In genomic region chr7:139109188-139109982, GRCh38 we compare ENCODE assay signal across 8 cellular contexts. TPM values are rescaled to one million over a fixed set of nuclear protein-coding genes. Genes with fewer than 3 reads are reported as not detected.
DNase-seq lines count a peak whose midpoint lies in the region; ATAC-seq and TF ChIP-seq lines count a peak whose summit lies in the region.

Gene ZC3HAV1, minus strand, starts transcription at chr7:139109720. Its CDS starts 389 bp downstream, at chr7:139109331.

- peak within 1 kb of the TSS; percentile 45 for H4K8ac ChIP-seq in trophoblast cell (ENCODE audit: low read depth, low read length)

- H3K4me1 ChIP-seq in trophoblast cell (ENCODE audit: control insufficient read depth in 1 of 2, insufficient read depth in 2 of 2, low read length in 2 of 2) (peaks cover 4% of the 10 kb centered on the region in 2 experiments), tibial nerve (peaks cover 0 to 36% (median 5%) of the 10 kb centered on the region in 4 donors)

- H3K79me1 ChIP-seq in trophoblast cell (ENCODE audit: low read length) = peaks cover 9% of the 10 kb centered on the region

- H4K20me1 ChIP-seq in SU-DHL-6 (ENCODE audit: low read depth, low read length) = no peaks in the 10 kb centered on the region

- peak within 1 kb of the TSS; percentile 34 for H3K4ac ChIP-seq in trophoblast cell (ENCODE audit: low read depth, low read length)

- H3K36me3 Mint-ChIP-seq in activated naive CD8-positive, alpha-beta T cell treated with anti-CD3 and anti-CD28 coated beads, Interleukin-2, amount 10 ng/mL, durations not matched to agents 7 days and 5 days = peaks cover 35% of the 10 kb centered on the region

- peak within 1 kb of the TSS; percentile 59 for H3K14ac ChIP-seq in trophoblast cell (ENCODE audit: low read length)

- peak within 1 kb of the TSS; percentile 67 for H4K12ac ChIP-seq in trophoblast cell (ENCODE audit: low read depth, low read length)

- H3K9me2 ChIP-seq in SU-DHL-6 (replicated peaks; ENCODE audit: insufficient read depth, low read length) = no peaks in the 10 kb centered on the region

- peaks cover 1% of the 10 kb centered on the region for H3K9me3 Mint-ChIP-seq in activated naive CD8-positive, alpha-beta T cell treated with anti-CD3 and anti-CD28 coated beads, Interleukin-2, amount 10 ng/mL, durations not matched to agents 7 days and 5 days

- H2BK12ac ChIP-seq in trophoblast cell (ENCODE audit: low read length) = no peak within 1 kb of the TSS

- H3K27ac Mint-ChIP-seq in activated naive CD8-positive, alpha-beta T cell treated with anti-CD3 and anti-CD28 coated beads, Interleukin-2, amount 10 ng/mL, durations not matched to agents 7 days and 5 days = peak within 1 kb of the TSS; percentile 95

- WGBS in trophoblast cell (ENCODE audit: extremely low coverage, insufficient coverage, insufficient read length) = no CpG with 5 or more reads among the region's 68 CpGs
- 0% methylated on average over 44 to 57 of the region's 68 CpGs for WGBS in tibial nerve, 2 donors

- H3K4me3 ChIP-seq in GM08714 (ENCODE audit: low read length) = peak within 1 kb of the TSS; percentile 93
- peak within 1 kb of the TSS; percentile 80 for H3K4me3 ChIP-seq in SU-DHL-6 (ENCODE audit: insufficient read depth, low read length, poor library complexity, severe bottlenecking)
- H3K4me3 ChIP-seq in trophoblast cell (ENCODE audit: low read depth, low read length) = peak within 1 kb of the TSS; percentile 91
- H3K4me3 ChIP-seq in tibial nerve = peak within 1 kb of the TSS; percentile 63 to 92 (median 84)

- H2BK120ac ChIP-seq in trophoblast cell (ENCODE audit: insufficient read depth, low read length, poor library complexity) = peak within 1 kb of the TSS; percentile 36

- TF ChIP-seq POLR2A in tibial nerve (IDR thresholded peaks at IDR 0.05) = peak; percentile 43 to 69

- H3K79me2 ChIP-seq in SU-DHL-6 (ENCODE audit: insufficient read depth, low read length) (peaks cover 47% of the 10 kb centered on the region), trophoblast cell (ENCODE audit: control insufficient read depth, insufficient read depth, low read length, poor library complexity) (peaks cover 4% of the 10 kb centered on the region)

- no peak within 1 kb of the TSS for H3K23ac ChIP-seq in trophoblast cell (ENCODE audit: low read length)

- H2AK5ac ChIP-seq in trophoblast cell (ENCODE audit: low read length) = no peak within 1 kb of the TSS

- H2BK5ac ChIP-seq in trophoblast cell (ENCODE audit: low read depth, low read length, poor library complexity) = no peak within 1 kb of the TSS

- H4K91ac ChIP-seq in trophoblast cell (ENCODE audit: low read depth, low read length) = peak within 1 kb of the TSS; percentile 66

- peak within 1 kb of the TSS; percentile 81 for H3K9ac ChIP-seq in SU-DHL-6 (ENCODE audit: low read length)
- H3K9ac ChIP-seq in trophoblast cell (ENCODE audit: low read length) = peak within 1 kb of the TSS; percentile 12

- H3K4me2 ChIP-seq in SU-DHL-6 (ENCODE audit: low read depth, low read length, poor library complexity, severe bottlenecking) = peak within 1 kb of the TSS; percentile 66
- peak within 1 kb of the TSS; percentile 89 for H3K4me2 ChIP-seq in trophoblast cell (ENCODE audit: low read length)

- ATAC-seq in activated naive CD8-positive, alpha-beta T cell treated with anti-CD3 and anti-CD28 coated beads, Interleukin-2, amount 10 ng/mL, durations not matched to agents 7 days and 5 days (ENCODE audit: low read depth) = peak; percentile 82
- ATAC-seq in Right ventricle myocardium inferior = peak; percentile 96

- CTCF ChIA-PET in HEK293T (lab: Yijun Ruan, JAX) = no interaction called here

- H3K27ac ChIP-seq in SU-DHL-6 (ENCODE audit: low read depth, low read length) (peak within 1 kb of the TSS; percentile 68), trophoblast cell (ENCODE audit: low read depth, low read length) (peak within 1 kb of the TSS; percentile 23), tibial nerve (peak within 1 kb of the TSS; percentile 96 to 98 (median 97))

- H3K27me3 ChIP-seq in SU-DHL-6 (ENCODE audit: low read length) (no peaks in the 10 kb centered on the region), trophoblast cell (ENCODE audit: insufficient read depth, low read length) (no peaks in the 10 kb centered on the region), tibial nerve (no peaks in the 10 kb centered on the region)

- H3K4me1 Mint-ChIP-seq in activated naive CD8-positive, alpha-beta T cell treated with anti-CD3 and anti-CD28 coated beads, Interleukin-2, amount 10 ng/mL, durations not matched to agents 7 days and 5 days = peaks cover 29% of the 10 kb centered on the region

- H3K9me3 ChIP-seq in SU-DHL-6 (ENCODE audit: insufficient read depth, low read length) = no peaks in the 10 kb centered on the region
- H3K9me3 ChIP-seq in trophoblast cell (ENCODE audit: insufficient read depth, low read depth, low read length) = no peaks in the 10 kb centered on the region
- H3K9me3 ChIP-seq in tibial nerve = no peaks in the 10 kb centered on the region

- peaks cover 24% of the 10 kb centered on the region for H3F3A ChIP-seq in SU-DHL-6 (ENCODE audit: insufficient read depth)

- H3K27me3 Mint-ChIP-seq in activated naive CD8-positive, alpha-beta T cell treated with anti-CD3 and anti-CD28 coated beads, Interleukin-2, amount 10 ng/mL, durations not matched to agents 7 days and 5 days = no peaks in the 10 kb centered on the region

- peak within 1 kb of the TSS; percentile 3 for H2AFZ ChIP-seq in SU-DHL-6 (ENCODE audit: low read depth, low read length, severe bottlenecking)
- peak within 1 kb of the TSS; percentile 68 for H2AFZ ChIP-seq in trophoblast cell (ENCODE audit: insufficient read depth, low read length, poor library complexity)

- POLR2A ChIA-PET in HEK293T (lab: Yijun Ruan, JAX) = no interaction called here
- POLR2A ChIA-PET in activated naive CD8-positive, alpha-beta T cell treated with anti-CD3 and anti-CD28 coated beads, Interleukin-2, amount 10 ng/mL, durations not matched to agents 7 days and 5 days (lab: Charles Lee) = interaction anchor here (0.8 to 3.2 kb wide), 5 partner anchors 9 to 24 kb away, joined by 3 to 42 read pairs (median 3); a partner anchor contains a TSS

- no peaks in the 10 kb centered on the region for H3K36me3 ChIP-seq in SU-DHL-6 (ENCODE audit: low read length)
- no peaks in the 10 kb centered on the region for H3K36me3 ChIP-seq in trophoblast cell (ENCODE audit: control insufficient read depth in 1 of 2, insufficient read depth in 2 of 2, low read length in 2 of 2)
- H3K36me3 ChIP-seq in tibial nerve = no peaks in the 10 kb centered on the region

- peak in 1 of 2 donors; percentile 89 for TF ChIP-seq EP300 in tibial nerve (IDR thresholded peaks at IDR 0.05)

- H3K18ac ChIP-seq in trophoblast cell (ENCODE audit: low read length) = peak within 1 kb of the TSS; percentile 2

- peak within 1 kb of the TSS; percentile 93 for H3K4me3 Mint-ChIP-seq in activated naive CD8-positive, alpha-beta T cell treated with anti-CD3 and anti-CD28 coated beads, Interleukin-2, amount 10 ng/mL, durations not matched to agents 7 days and 5 days

- TF ChIP-seq CTCF in SU-DHL-6 (IDR thresholded peaks at IDR 0.05; ENCODE audit: insufficient read depth, low read length, poor library complexity, severe bottlenecking) (no peak), tibial nerve (IDR thresholded peaks at IDR 0.05) (peak in 2 of 5 experiments; percentile 33 to 43)

- intact Hi-C loops in Right ventricle myocardium inferior (cut with DNase I) = no loop called here

- DNase-seq in HEK293T (ENCODE audit: extremely low spot score) (peak; percentile 71), MV-4-11 (lab: John Stamatoyannopoulos, UW) (peak; percentile 96), Right ventricle myocardium inferior (ENCODE audit: missing footprints) (peak; percentile 95), trophoblast cell (peak; percentile 74 to 83), tibial nerve (ENCODE audit: low spot score in 2 of 2) (peak; percentile 74 to 84)
- peak; percentile 86 for DNase-seq in activated naive CD8-positive, alpha-beta T cell treated with anti-CD3 and anti-CD28 coated beads, Interleukin-2, amount 10 ng/mL, durations not matched to agents 7 days and 5 days

TF ChIP-seq in HEK293T, 16 proteins besides CTCF, POLR2A, EP300 and RAD21:
- TF ChIP-seq L3MBTL2 (conservative IDR thresholded peaks at IDR 0.05) (peak; percentile 76), CTBP1 (IDR thresholded peaks at IDR 0.05; ENCODE audit: borderline replicate concordance) (no peak)
TF ChIP-seq in HEK293T: peak in this region for 1.

RNA-seq across cellular contexts. Expression of gene ZC3HAV1, which starts in this region (rescaled TPM):
- 100 to 1,000 TPM; 136 TPM for total RNA-seq in activated naive CD8-positive, alpha-beta T cell treated with anti-CD3 and anti-CD28 coated beads, Interleukin-2, amount 10 ng/mL, durations not matched to agents 7 days and 5 days
- total RNA-seq in Right ventricle myocardium inferior (8.0 TPM), tibial nerve (10 to 100 TPM; 30.3 to 38.2 (median 31.7) TPM)
- polyA plus RNA-seq in trophoblast cell (2013) = 11.0 and 11.4 TPM in 2 replicates

Comparison
In these comparisons a context has a peak if more than half of its experiments do, and no peak if none do; other contexts are left out.
1. Peak in every context shown above with its lines: DNase-seq, ATAC-seq, H3K4me3 ChIP-seq and H3K27ac ChIP-seq.
2. H3K27ac ChIP-seq: peak in every context shown above with its lines; median percentile 97 in tibial nerve; 68 in SU-DHL-6; 23 in trophoblast cell.